1 cellular context compared by ENCODE assay signal in genomic region chr9:104872959-104873850, GRCh38.
TF ChIP-seq lines count a peak whose summit lies in the region.

No MANE protein-coding gene starts in this region.

TF ChIP-seq in IMR-90, 13 proteins besides CTCF, POLR2A, EP300 and RAD21 (continued from another document):
- no peak for TF ChIP-seq ELK1 (IDR thresholded peaks at IDR 0.05; ENCODE audit: borderline replicate concordance, low read depth, low read length)
- TF ChIP-seq BHLHE40 (IDR thresholded peaks at IDR 0.05; ENCODE audit: low read depth, low read length) = peak; percentile 72; the same call in 1 of the 2 replicates
- peak; percentile 81; the same call in 1 of the 2 replicates for TF ChIP-seq FOS (IDR thresholded peaks at IDR 0.05; ENCODE audit: low read depth, low read length)
